ENCODE assay signal across 18 cellular contexts in the genomic region with DNA sequence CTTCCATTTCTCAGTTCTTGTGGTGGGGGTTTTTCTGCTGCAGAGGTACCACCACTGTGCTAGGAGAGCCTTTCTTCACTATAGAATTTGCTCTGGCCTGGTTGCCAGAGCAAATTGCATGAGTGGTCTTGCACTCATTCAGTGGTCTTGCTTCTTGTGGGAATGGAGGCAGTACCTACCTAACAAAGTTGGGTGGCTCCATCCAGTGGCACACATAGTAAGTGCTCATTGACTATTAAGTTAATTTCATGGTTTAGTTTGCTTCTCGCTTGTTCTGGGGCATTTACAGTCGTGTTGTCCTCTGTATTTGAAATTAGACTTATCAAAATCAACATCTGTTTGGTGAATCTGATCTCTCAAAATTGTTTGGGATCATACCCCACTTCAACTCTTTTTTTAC. TPM values are rescaled to one million over a fixed set of nuclear protein-coding genes. Genes with fewer than 3 reads are reported as not detected.
A peak's percentile ranks its signal among the peaks of the same experiment; 100 is the strongest.
DNase-seq lines count a peak whose midpoint lies in the region; ATAC-seq and TF ChIP-seq lines count a peak whose summit lies in the region.
"Had no signal": no experiment of that assay in that cellular context is flagged by ENCODE, and none has a peak within 500 bp of the region (broad histone marks: within the 10 kb centered on the region; RNA-seq: fewer than 3 reads in every experiment).

No MANE protein-coding gene starts in this region.

- POLR2A ChIA-PET in activated CD4-positive, alpha-beta memory T cell treated with anti-CD3 and anti-CD28 coated beads for 36 hours (lab: Charles Lee) = no interaction called here
- POLR2A ChIA-PET in activated CD4-positive, alpha-beta memory T cell treated with anti-CD3 and anti-CD28 coated beads, Interleukin-2, amount 10 ng/mL, durations not matched to agents 7 days and 5 days (lab: Charles Lee) = no interaction called here

- H3K79me2 ChIP-seq in Karpas-422 (ENCODE audit: low read length) = no peaks in the 10 kb centered on the region
- H3K79me2 ChIP-seq: parathyroid adenoma had no signal

- no peaks in the 10 kb centered on the region for H3K27me3 Mint-ChIP-seq in activated CD4-positive, alpha-beta memory T cell treated with anti-CD3 and anti-CD28 coated beads for 36 hours
- H3K27me3 Mint-ChIP-seq in activated CD4-positive, alpha-beta memory T cell treated with anti-CD3 and anti-CD28 coated beads, Interleukin-2, amount 10 ng/mL, durations not matched to agents 7 days and 5 days = no peaks in the 10 kb centered on the region
- H3K27me3 Mint-ChIP-seq in neural crest cell (ENCODE audit: low read depth) = no peaks in the 10 kb centered on the region

- H4K20me1 ChIP-seq in Karpas-422 (ENCODE audit: insufficient read depth, low read depth, low read length) = no peaks in the 10 kb centered on the region

- DNase-seq in activated CD4-positive, alpha-beta memory T cell treated with anti-CD3 and anti-CD28 coated beads for 36 hours = peak; percentile 17
- DNase-seq in activated CD4-positive, alpha-beta memory T cell treated with anti-CD3 and anti-CD28 coated beads, Interleukin-2, amount 10 ng/mL, durations not matched to agents 7 days and 5 days = no peak
- peak; percentile 45 for DNase-seq in Karpas-422
- no peak for DNase-seq in astrocyte of the cerebellum (ENCODE audit: low read depth)
- DNase-seq in neural crest cell (ENCODE audit: low read depth, low spot score) = no peak
- DNase-seq in NCI-H146 treated with DMSO at 0.1 percent for 48 hours (lab: John Stamatoyannopoulos, UW; ENCODE audit: unreplicated experiment) = no peak
- DNase-seq in Right ventricle myocardium superior = no peak
- DNase-seq in activated CD4-positive, alpha-beta T cell treated with anti-CD3 and anti-CD28 coated beads, Interleukin-2, amount 50 U/mL, for 1 hour = no peak
- DNase-seq: ACHN; activated CD4-positive, alpha-beta T cell treated with anti-CD3 and anti-CD28 coated beads, Interleukin-2, amount 50 U/mL, for 4 hours; effector memory CD8-positive, alpha-beta T cell; kidney; NCI-H1092; NCI-H345; RPMI8226; stimulated activated CD4-positive, alpha-beta T cell treated with anti-CD3 and anti-CD28 coated beads, Interleukin-12 subunit alpha, Interleukin-12 subunit beta, amount 100 ng/mL, for 4 hours had no signal

- in situ Hi-C loops in astrocyte of the cerebellum (cut with HindIII; ENCODE audit: low sequenced_read_pairs) = no loop called here

- H3K4me3 ChIP-seq in Karpas-422 (ENCODE audit: low read length) (no peak overlapping the region), astrocyte of the cerebellum (ENCODE audit: low read depth, low read length) (no peak overlapping the region)

- no peaks in the 10 kb centered on the region for H3K27me3 ChIP-seq in Karpas-422 (ENCODE audit: low read length)

- H3K9me3 ChIP-seq in Karpas-422 (ENCODE audit: low read length) = no peaks in the 10 kb centered on the region

- intact Hi-C loops in activated CD4-positive, alpha-beta memory T cell treated with anti-CD3 and anti-CD28 coated beads for 36 hours (cut with micrococcal nuclease) = no loop called here
- intact Hi-C loops in Right ventricle myocardium superior (cut with DNase I) = loop anchor here (5.0 kb wide), 1 partner anchor 380 kb away; no protein-coding TSS in a partner anchor

- H3K4me2 ChIP-seq in Karpas-422 (ENCODE audit: low read depth, low read length, poor library complexity, severe bottlenecking) = no peak overlapping the region

- no peaks in the 10 kb centered on the region for H3K9me2 ChIP-seq in Karpas-422 (replicated peaks; ENCODE audit: insufficient read depth, low read length)

- no peaks in the 10 kb centered on the region for H3K36me3 Mint-ChIP-seq in activated CD4-positive, alpha-beta memory T cell treated with anti-CD3 and anti-CD28 coated beads for 36 hours
- no peaks in the 10 kb centered on the region for H3K36me3 Mint-ChIP-seq in activated CD4-positive, alpha-beta memory T cell treated with anti-CD3 and anti-CD28 coated beads, Interleukin-2, amount 10 ng/mL, durations not matched to agents 7 days and 5 days (ENCODE audit: low read depth)
- no peaks in the 10 kb centered on the region for H3K36me3 Mint-ChIP-seq in neural crest cell (ENCODE audit: low read depth)

- H3K4me1 Mint-ChIP-seq in activated CD4-positive, alpha-beta memory T cell treated with anti-CD3 and anti-CD28 coated beads for 36 hours (ENCODE audit: low read depth) = peaks cover 6% of the 10 kb centered on the region
- peaks cover 2% of the 10 kb centered on the region for H3K4me1 Mint-ChIP-seq in activated CD4-positive, alpha-beta memory T cell treated with anti-CD3 and anti-CD28 coated beads, Interleukin-2, amount 10 ng/mL, durations not matched to agents 7 days and 5 days
- no peaks in the 10 kb centered on the region for H3K4me1 Mint-ChIP-seq in neural crest cell

- H3K27ac ChIP-seq in Karpas-422 (ENCODE audit: low read length) = no peak overlapping the region
- H3K27ac ChIP-seq: parathyroid adenoma had no signal

- H3K36me3 ChIP-seq in Karpas-422 (ENCODE audit: insufficient read depth, low read length) = no peaks in the 10 kb centered on the region

- no peaks in the 10 kb centered on the region for H3K4me1 ChIP-seq in Karpas-422 (ENCODE audit: low read length)
- H3K4me1 ChIP-seq: parathyroid adenoma had no signal

- H2AFZ ChIP-seq in Karpas-422 (ENCODE audit: low read length) = no peak overlapping the region
- H2AFZ ChIP-seq: parathyroid adenoma had no signal

- no peak overlapping the region for H3K4me3 Mint-ChIP-seq in activated CD4-positive, alpha-beta memory T cell treated with anti-CD3 and anti-CD28 coated beads for 36 hours
- no peak overlapping the region for H3K4me3 Mint-ChIP-seq in activated CD4-positive, alpha-beta memory T cell treated with anti-CD3 and anti-CD28 coated beads, Interleukin-2, amount 10 ng/mL, durations not matched to agents 7 days and 5 days
- H3K4me3 Mint-ChIP-seq in neural crest cell = no peak overlapping the region
- H3K4me3 Mint-ChIP-seq: effector memory CD8-positive, alpha-beta T cell had no signal

- CTCF ChIA-PET in activated CD4-positive, alpha-beta memory T cell treated with anti-CD3 and anti-CD28 coated beads for 36 hours (lab: Charles Lee) = interaction anchor here (6.4 kb wide), 1 partner anchor 22 kb away, joined by 47 read pairs; no protein-coding TSS in a partner anchor
- CTCF ChIA-PET in activated CD4-positive, alpha-beta memory T cell treated with anti-CD3 and anti-CD28 coated beads, Interleukin-2, amount 10 ng/mL, durations not matched to agents 7 days and 5 days (lab: Charles Lee) = interaction anchor here (1.4 kb wide), 1 partner anchor 397 kb away, joined by 3 read pairs; no protein-coding TSS in a partner anchor

- H3K9ac ChIP-seq in Karpas-422 (ENCODE audit: low read length) = no peak overlapping the region
- H3K9ac ChIP-seq: parathyroid adenoma had no signal

- no peak for ATAC-seq in Right ventricle myocardium superior (ENCODE audit: poor library complexity)
- ATAC-seq: effector memory CD8-positive, alpha-beta T cell had no signal

- H3K9me3 Mint-ChIP-seq in activated CD4-positive, alpha-beta memory T cell treated with anti-CD3 and anti-CD28 coated beads for 36 hours = no peaks in the 10 kb centered on the region
- no peaks in the 10 kb centered on the region for H3K9me3 Mint-ChIP-seq in activated CD4-positive, alpha-beta memory T cell treated with anti-CD3 and anti-CD28 coated beads, Interleukin-2, amount 10 ng/mL, durations not matched to agents 7 days and 5 days
- no peaks in the 10 kb centered on the region for H3K9me3 Mint-ChIP-seq in neural crest cell
- H3K9me3 Mint-ChIP-seq: effector memory CD8-positive, alpha-beta T cell had no signal

- no peak overlapping the region for H3K27ac Mint-ChIP-seq in activated CD4-positive, alpha-beta memory T cell treated with anti-CD3 and anti-CD28 coated beads for 36 hours
- H3K27ac Mint-ChIP-seq in activated CD4-positive, alpha-beta memory T cell treated with anti-CD3 and anti-CD28 coated beads, Interleukin-2, amount 10 ng/mL, durations not matched to agents 7 days and 5 days = no peak overlapping the region
- H3K27ac Mint-ChIP-seq in neural crest cell (ENCODE audit: unreplicated experiment) = no peak overlapping the region
- H3K27ac Mint-ChIP-seq: effector memory CD8-positive, alpha-beta T cell had no signal

- TF ChIP-seq CTCF in astrocyte of the cerebellum (IDR thresholded peaks at IDR 0.05; ENCODE audit: low read depth, low read length, missing control alignments) (peak; percentile 5), neural crest cell (conservative IDR thresholded peaks at IDR 0.05) (peak; percentile 17)

RNA-seq across cellular contexts. Expression of a gene that starts 23.0 kb away (rescaled TPM):
- under 1 TPM; 0.90 to 0.99 TPM for total RNA-seq in activated CD4-positive, alpha-beta memory T cell treated with anti-CD3 and anti-CD28 coated beads for 36 hours
- under 1 TPM; 0.15 to 0.20 TPM for total RNA-seq in activated CD4-positive, alpha-beta memory T cell treated with anti-CD3 and anti-CD28 coated beads, Interleukin-2, amount 10 ng/mL, durations not matched to agents 7 days and 5 days
- not detected in 2 replicates for total RNA-seq in Karpas-422 (2014; rRNA removed; shearing (Covaris generic); ENCODE audit: low replicate concordance)
- total RNA-seq in neural crest cell (not detected in 2 replicates), Right ventricle myocardium superior (0.24 TPM)
- total RNA-seq: temporal lobe had no signal

Comparison
In these comparisons a context has a peak if more than half of its experiments do, and no peak if none do; other contexts are left out.
1. DNase-seq: peak in activated CD4-positive, alpha-beta memory T cell treated with anti-CD3 and anti-CD28 coated beads for 36 hours (single experiment) and Karpas-422 (single experiment); none in activated CD4-positive, alpha-beta memory T cell treated with anti-CD3 and anti-CD28 coated beads, Interleukin-2, amount 10 ng/mL, durations not matched to agents 7 days and 5 days (single experiment), astrocyte of the cerebellum (single experiment), neural crest cell (single experiment), NCI-H146 treated with DMSO at 0.1 percent for 48 hours (single experiment), Right ventricle myocardium superior (single experiment) and activated CD4-positive, alpha-beta T cell treated with anti-CD3 and anti-CD28 coated beads, Interleukin-2, amount 50 U/mL, for 1 hour (single experiment).